In genomic region chr19:18660051-18660910, GRCh38 we compare ENCODE assay signal across 8 cellular contexts. TPM values are rescaled to one million over a fixed set of nuclear protein-coding genes. Genes with fewer than 3 reads are reported as not detected.
A peak's percentile ranks its signal among the peaks of the same experiment; 100 is the strongest.
DNase-seq lines count a peak whose midpoint lies in the region; ATAC-seq and TF ChIP-seq lines count a peak whose summit lies in the region.
"Had no signal": no experiment of that assay in that cellular context is flagged by ENCODE, and none has a peak within 500 bp of the region (broad histone marks: within the 10 kb centered on the region; RNA-seq: fewer than 3 reads in every experiment).

No MANE protein-coding gene starts in this region.

- no peaks in the 10 kb centered on the region for H3K27me3 ChIP-seq in AG04450 (ENCODE audit: control insufficient read depth, insufficient read depth, low read length)
- no peaks in the 10 kb centered on the region for H3K27me3 ChIP-seq in adipocyte (replicated peaks; ENCODE audit: control insufficient read depth, insufficient read depth, low read length)

- peak overlapping the region; percentile 39 for H3K27ac ChIP-seq in AG04450 (ENCODE audit: low read depth, low read length)
- H3K27ac ChIP-seq: HL-60 had no signal

- H3K36me3 ChIP-seq in adipocyte (ENCODE audit: control insufficient read depth, insufficient read depth, low read length, severe bottlenecking) = peaks cover 1% of the 10 kb centered on the region

- no peak for ATAC-seq in GM19351 (IDR thresholded peaks at IDR 0.05; ENCODE audit: unreplicated experiment)

- H3K9ac ChIP-seq in adipocyte (ENCODE audit: low read length) = peak overlapping the region; percentile 77

- H3K4me3 ChIP-seq in AG04450 (ENCODE audit: low read depth, low read length) (no peak overlapping the region), adipocyte (ENCODE audit: low read length) (peak overlapping the region; percentile 28)

- POLR2A ChIA-PET in AG04450 (lab: Yijun Ruan, JAX) = no interaction called here

- no peaks in the 10 kb centered on the region; the same call in 1 of the 2 replicates for H3K9me3 ChIP-seq in AG04450 (ENCODE audit: control insufficient read depth, insufficient read depth, low read length)
- no peaks in the 10 kb centered on the region for H3K9me3 ChIP-seq in adipocyte (ENCODE audit: control insufficient read depth, low read length)

- peaks cover 40% of the 10 kb centered on the region for H3K4me1 ChIP-seq in adipocyte (ENCODE audit: control insufficient read depth, insufficient read depth, low read length)

- CTCF ChIA-PET in AG04450 (lab: Charles Lee) = no interaction called here

- no peak for DNase-seq in AG04450 (ENCODE audit: low read depth, low spot score)
- DNase-seq in adipocyte (ENCODE audit: low read depth) = no peak
- peak; percentile 79 for DNase-seq in left kidney (ENCODE audit: low read depth, low spot score)
- DNase-seq in NCI-H446 (lab: John Stamatoyannopoulos, UW) = no peak
- DNase-seq in SKM-1 (lab: John Stamatoyannopoulos, UW; ENCODE audit: unreplicated experiment) = no peak

- TF ChIP-seq CTCF in AG04450 (IDR thresholded peaks at IDR 0.05; ENCODE audit: low read depth, low read length) = no peak

RNA-seq across cellular contexts. Expression of gene CRTC1, which starts 23.2 kb away (rescaled TPM):
- polyA plus RNA-seq in AG04450 (2011; rRNA removed) = 1.0 and 1.4 TPM in 2 replicates
- polyA minus RNA-seq in AG04450 (2011; rRNA and poly(A)+ RNA removed) = 0.97 and 1.00 TPM in 2 replicates

RNA-seq across cellular contexts. Expression of gene KLHL26, which starts 23.5 kb away (rescaled TPM):
- 1.2 and 3.8 TPM in 2 replicates for polyA plus RNA-seq in AG04450 (2011; rRNA removed)
- polyA minus RNA-seq in AG04450 (2011; rRNA and poly(A)+ RNA removed) = 0.87 and 1.7 TPM in 2 replicates

RNA-seq across cellular contexts. Expression of gene TMEM59L, which starts 47.6 kb away (rescaled TPM):
- polyA plus RNA-seq in AG04450 (2011; rRNA removed) = 0.81 and 1.3 TPM in 2 replicates
- 0.23 TPM in 1 of 2 replicates, not detected in the other for polyA minus RNA-seq in AG04450 (2011; rRNA and poly(A)+ RNA removed)
- polyA plus RNA-seq: keratinocyte had no signal

RNA-seq across cellular contexts. Expression of gene CRLF1, which starts 53.7 kb away (rescaled TPM):
- 2.6 and 2.9 TPM in 2 replicates for polyA plus RNA-seq in AG04450 (2011; rRNA removed)
- 1.1 and 3.4 TPM in 2 replicates for polyA minus RNA-seq in AG04450 (2011; rRNA and poly(A)+ RNA removed)
